In the genomic region with DNA sequence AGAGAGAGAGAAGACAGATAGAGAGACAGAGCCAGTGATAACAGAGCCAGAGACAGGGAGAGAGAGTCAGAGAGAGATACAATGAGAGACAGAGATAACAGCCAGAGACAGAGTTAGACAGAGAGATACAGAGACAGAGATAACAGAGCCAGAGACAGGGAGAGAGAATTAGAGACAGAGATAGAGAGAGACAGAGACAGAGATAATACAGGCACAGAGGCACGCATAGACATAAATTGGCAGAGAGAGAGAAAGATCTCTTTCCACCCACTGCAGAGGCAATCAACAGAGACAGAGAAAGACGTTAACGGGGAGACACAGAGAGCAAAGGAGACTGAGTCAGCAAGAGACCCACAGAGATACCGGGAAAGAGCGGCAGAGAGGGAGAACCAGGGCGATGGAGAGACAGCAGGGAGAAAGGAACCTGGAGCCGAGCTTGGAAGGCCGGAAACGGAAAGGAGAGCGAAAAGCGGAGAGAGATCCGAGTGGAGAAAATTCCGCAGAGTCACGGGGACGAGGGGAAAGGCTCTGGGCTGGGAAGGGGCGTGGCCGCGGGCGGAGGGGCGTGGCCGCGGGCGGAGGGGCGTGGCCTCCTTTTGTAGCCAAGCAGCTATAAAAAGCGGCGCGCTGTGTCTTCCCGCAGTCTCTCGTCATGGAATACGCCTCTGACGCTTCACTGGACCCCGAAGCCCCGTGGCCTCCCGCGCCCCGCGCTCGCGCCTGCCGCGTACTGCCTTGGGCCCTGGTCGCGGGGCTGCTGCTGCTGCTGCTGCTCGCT, we compare ENCODE assay signal across 8 cellular contexts. TPM values are rescaled to one million over a fixed set of nuclear protein-coding genes. Genes with fewer than 3 reads are reported as not detected.
A peak's percentile ranks its signal among the peaks of the same experiment; 100 is the strongest.
DNase-seq lines count a peak whose midpoint lies in the region; ATAC-seq, FAIRE-seq and TF ChIP-seq lines count a peak whose summit lies in the region.

A gene with protein sequence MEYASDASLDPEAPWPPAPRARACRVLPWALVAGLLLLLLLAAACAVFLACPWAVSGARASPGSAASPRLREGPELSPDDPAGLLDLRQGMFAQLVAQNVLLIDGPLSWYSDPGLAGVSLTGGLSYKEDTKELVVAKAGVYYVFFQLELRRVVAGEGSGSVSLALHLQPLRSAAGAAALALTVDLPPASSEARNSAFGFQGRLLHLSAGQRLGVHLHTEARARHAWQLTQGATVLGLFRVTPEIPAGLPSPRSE (plus strand): TSS at position 642 of the 778 bp plus-strand sequence. CDS start 11 bp downstream, at position 653.

- H3K9me1 ChIP-seq in keratinocyte (ENCODE audit: control insufficient read depth, extremely low read depth, insufficient read depth, low read length): no peaks in the 10 kb centered on the region

- peak; percentile 77 for ATAC-seq in DND-41 (ENCODE audit: insufficient read depth, low read depth)
- ATAC-seq in activated CD4-positive, CD25-positive, alpha-beta regulatory T cell treated with anti-CD3 and anti-CD28 coated beads, Interleukin-2, amount 50 U/mL, for 24 hours: peak; percentile 66 to 71
- ATAC-seq in HG03457 (IDR thresholded peaks at IDR 0.05; ENCODE audit: unreplicated experiment): no peak

- DNase-seq in DND-41 (peak; percentile 86), HFFc6 (peak; percentile 79), NCI-H2029 treated with DMSO at 0.1 percent for 48 hours (lab: John Stamatoyannopoulos, UW) (peak; percentile 10), keratinocyte (ENCODE audit: low read depth, low spot score) (peak; percentile 59)
- peak; percentile 63 for DNase-seq in central memory CD4-positive, alpha-beta T cell
- peak; percentile 84 for DNase-seq in stimulated activated CD4-positive, alpha-beta T cell treated with anti-CD3 and anti-CD28 coated beads, Interleukin-12 subunit alpha, Interleukin-12 subunit beta, amount 100 ng/mL, for 4 hours

- peak within 1 kb of the TSS; percentile 74 for H3K27ac ChIP-seq in DND-41 (ENCODE audit: low read length)
- peak within 1 kb of the TSS; percentile 84 for H3K27ac ChIP-seq in keratinocyte (ENCODE audit: control insufficient read depth, insufficient read depth, low read length)

- H3K27me3 Mint-ChIP-seq in HFFc6 (ENCODE audit: insufficient read depth): peaks cover 6% of the 10 kb centered on the region

- H3K9me3 Mint-ChIP-seq in HFFc6: peaks cover 6% of the 10 kb centered on the region

- H3K79me2 ChIP-seq in DND-41 (ENCODE audit: insufficient read depth, low read length): peaks cover 19% of the 10 kb centered on the region
- peaks cover 33% of the 10 kb centered on the region for H3K79me2 ChIP-seq in keratinocyte (ENCODE audit: control insufficient read depth, insufficient read depth, low read length)

- H3K9me3 ChIP-seq in DND-41 (ENCODE audit: insufficient read depth, low read length, severe bottlenecking) (no peaks in the 10 kb centered on the region), keratinocyte (ENCODE audit: control insufficient read depth, low read depth, low read length) (no peaks in the 10 kb centered on the region)

- peak within 1 kb of the TSS; percentile 89 for H3K4me3 Mint-ChIP-seq in HFFc6

- TF ChIP-seq CTCF in DND-41 (IDR thresholded peaks at IDR 0.05; ENCODE audit: borderline replicate concordance, extremely low read depth, low read length, poor library complexity, severe bottlenecking): no peak
- TF ChIP-seq CTCF in HFFc6 (IDR thresholded peaks at IDR 0.05): no peak
- TF ChIP-seq CTCF in keratinocyte (optimal IDR thresholded peaks at IDR 0.05 in 1 of 3, IDR thresholded peaks at IDR 0.05 in 1 of 3, conservative IDR thresholded peaks at IDR 0.05 in 1 of 3; ENCODE audit: extremely low read depth in 1 of 3, insufficient read depth in 2 of 3, low read length in 3 of 3): no peak

- H3K4me2 ChIP-seq in DND-41 (ENCODE audit: insufficient read depth, low read length) (peak within 1 kb of the TSS; percentile 99), keratinocyte (ENCODE audit: control insufficient read depth, extremely low read depth, insufficient read depth, low read depth, low read length) (peak within 1 kb of the TSS; percentile 96)

- H3K9ac ChIP-seq in DND-41 (ENCODE audit: low read depth, low read length) (peak within 1 kb of the TSS; percentile 82), keratinocyte (ENCODE audit: control insufficient read depth, extremely low read depth, insufficient read depth, low read length) (peak within 1 kb of the TSS; percentile 85)

- H2AFZ ChIP-seq in DND-41 (ENCODE audit: low read depth, low read length) (peak within 1 kb of the TSS; percentile 94), keratinocyte (ENCODE audit: control insufficient read depth, low read length) (peak within 1 kb of the TSS; percentile 89)

- peak within 1 kb of the TSS; percentile 86 for H3K27ac Mint-ChIP-seq in HFFc6

- H3K36me3 Mint-ChIP-seq in HFFc6 (ENCODE audit: low read depth): peaks cover 9% of the 10 kb centered on the region

- H3K36me3 ChIP-seq in DND-41 (ENCODE audit: insufficient read depth, low read length) (peaks cover 11% of the 10 kb centered on the region), keratinocyte (ENCODE audit: control insufficient read depth in 2 of 2, extremely low read depth in 1 of 2, insufficient read depth in 2 of 2, low read length in 2 of 2) (peaks cover 5 to 6% of the 10 kb centered on the region in 2 experiments)

- peak within 1 kb of the TSS; percentile 44 to 66 for H3K4me3 ChIP-seq in DND-41 (ENCODE audit: low read depth in 1 of 2, low read length in 2 of 2)
- peak within 1 kb of the TSS; percentile 70 to 95 (median 93) for H3K4me3 ChIP-seq in keratinocyte (ENCODE audit: control insufficient read depth in 2 of 3, extremely low read depth in 1 of 3, insufficient read depth in 2 of 3, low read depth in 1 of 3, low read length in 3 of 3)

- H3K27me3 ChIP-seq in DND-41 (ENCODE audit: insufficient read depth, low read length, poor library complexity) (no peaks in the 10 kb centered on the region), keratinocyte (ENCODE audit: control insufficient read depth, extremely low read depth, insufficient read depth, low read length) (no peaks in the 10 kb centered on the region)

- peak; percentile 83 for FAIRE-seq in keratinocyte (lab: Jason Lieb, UNC)

- dilution Hi-C loops in keratinocyte (cut with MboI; ENCODE audit: extremely low pct_ligation_motif_present, low sequenced_read_pairs): no loop called here

- H3K4me1 Mint-ChIP-seq in HFFc6 (ENCODE audit: low read depth): peaks cover 23% of the 10 kb centered on the region

- H3K4me1 ChIP-seq in DND-41 (ENCODE audit: insufficient read depth, low read length) (peaks cover 33% of the 10 kb centered on the region), keratinocyte (ENCODE audit: control insufficient read depth, extremely low read depth, insufficient read depth, low read length) (peaks cover 20% of the 10 kb centered on the region)

- H4K20me1 ChIP-seq in DND-41 (ENCODE audit: insufficient read depth, low read length): no peaks in the 10 kb centered on the region
- no peaks in the 10 kb centered on the region for H4K20me1 ChIP-seq in keratinocyte (ENCODE audit: control insufficient read depth, extremely low read depth, insufficient read depth, low read length)

RNA-seq across cellular contexts. Expression of the gene that starts here (rescaled TPM):
- 1 to 10 TPM in 4 of 6 experiments, under 1 TPM in 2; 0.57 to 3.7 (median 3.2) TPM for total RNA-seq in HFFc6 (2021; fragmentation: NEBNext Ultra II Directional; extraction: Animal tissue kit (Norgen Biotek cat#: 25700))
- 11.1 to 12.8 TPM (median 12.3 TPM) in 3 replicates for polyA plus RNA-seq in keratinocyte
- polyA plus RNA-seq in keratinocyte (2011; ENCODE audit: low read depth): 5.9 TPM
- 7.6 and 8.5 TPM in 2 replicates for polyA plus RNA-seq in keratinocyte (2011; cell fraction: cytosol; rRNA removed)
- polyA plus RNA-seq in keratinocyte (2011; cell fraction: nucleus; rRNA removed): 20.4 and 25.8 TPM in 2 replicates
- 19.1 and 22.5 TPM in 2 replicates for polyA plus RNA-seq in keratinocyte (2012; ENCODE audit: low replicate concordance)
- polyA minus RNA-seq in keratinocyte: 4.0 to 11.9 TPM (median 4.3 TPM) in 3 replicates
- polyA minus RNA-seq in keratinocyte (2011; cell fraction: cytosol; rRNA and poly(A)+ RNA removed): 15.5 TPM
- polyA minus RNA-seq in keratinocyte (2011; cell fraction: nucleus; rRNA and poly(A)+ RNA removed): 13.7 and 13.8 TPM in 2 replicates

Comparison
In these comparisons a context has a peak if more than half of its experiments do, and no peak if none do; other contexts are left out.
1. DNase-seq: peak in every context shown above with its lines; median percentile 86 in DND-41; 84 in stimulated activated CD4-positive, alpha-beta T cell treated with anti-CD3 and anti-CD28 coated beads, Interleukin-12 subunit alpha, Interleukin-12 subunit beta, amount 100 ng/mL, for 4 hours; 79 in HFFc6; 63 in central memory CD4-positive, alpha-beta T cell; 59 in keratinocyte; 10 in NCI-H2029 treated with DMSO at 0.1 percent for 48 hours.